Comparison of ENCODE assay signal across 16 cellular contexts in the genomic region with DNA sequence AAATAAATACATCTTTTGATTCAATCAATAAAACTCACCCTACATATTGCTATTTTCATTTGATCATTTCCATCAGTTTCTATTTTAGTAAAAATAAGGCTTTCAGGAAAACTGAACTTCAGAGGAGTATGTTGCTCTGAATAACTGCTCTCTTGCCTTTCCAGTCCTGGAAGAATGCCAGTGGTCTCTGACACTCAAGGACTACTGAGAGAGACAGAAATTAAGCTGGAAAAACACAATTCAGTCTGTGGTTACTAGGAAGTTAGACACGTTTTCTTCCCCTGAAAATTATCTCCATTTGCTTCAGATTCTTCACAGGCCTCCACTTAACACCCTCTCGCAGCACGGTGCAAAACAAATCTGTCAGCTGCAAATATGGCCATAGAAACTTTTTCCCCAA.
DNase-seq lines count a peak whose midpoint lies in the region; ATAC-seq, FAIRE-seq and TF ChIP-seq lines count a peak whose summit lies in the region.
"Had no signal": no experiment of that assay in that cellular context is flagged by ENCODE, and none has a peak within 500 bp of the region (broad histone marks: within the 10 kb centered on the region; RNA-seq: fewer than 3 reads in every experiment).

No MANE protein-coding gene starts in this region.

- no peak overlapping the region for H3K4me3 Mint-ChIP-seq in astrocyte (ENCODE audit: unreplicated experiment)
- no peak overlapping the region for H3K4me3 Mint-ChIP-seq in glutamatergic neuron (ENCODE audit: unreplicated experiment)

- DNase-seq in SK-N-SH (no peak), astrocyte (ENCODE audit: low read depth) (peak; percentile 48), iris pigment epithelial cell (ENCODE audit: low read depth) (peak; percentile 47), testis (peak; percentile 57), glutamatergic neuron (no peak), NCI-H146 treated with DMSO at 0.1 percent for 48 hours (lab: John Stamatoyannopoulos, UW; ENCODE audit: unreplicated experiment) (no peak)
- DNase-seq: ACHN, activated gamma-delta T cell treated with Interleukin-2 at 50 U/mL for 16 hours, Calu3, colonic mucosa, erythroblast, NCI-H2107, WERI-Rb-1 had no signal

- intact Hi-C loops in testis (cut with DNase I; ENCODE audit: low total_unique reads), result no loop called here

- H4K20me1 ChIP-seq in SK-N-SH (ENCODE audit: insufficient read depth) (no peaks in the 10 kb centered on the region), astrocyte (ENCODE audit: insufficient read depth, low read length) (peaks cover 15% of the 10 kb centered on the region)

- H3K79me2 ChIP-seq in SK-N-SH (ENCODE audit: insufficient read depth), result peaks cover 8% of the 10 kb centered on the region
- H3K79me2 ChIP-seq in astrocyte (ENCODE audit: insufficient read depth, low read length), result no peaks in the 10 kb centered on the region

- peaks cover 27% of the 10 kb centered on the region for H3K4me1 Mint-ChIP-seq in astrocyte (ENCODE audit: low read depth, unreplicated experiment)
- H3K4me1 Mint-ChIP-seq in glutamatergic neuron (ENCODE audit: low read depth, unreplicated experiment), result no peaks in the 10 kb centered on the region

- no peaks in the 10 kb centered on the region for H3K9me3 Mint-ChIP-seq in astrocyte (ENCODE audit: unreplicated experiment)
- no peaks in the 10 kb centered on the region for H3K9me3 Mint-ChIP-seq in glutamatergic neuron (ENCODE audit: unreplicated experiment)

- H3K4me2 ChIP-seq in SK-N-SH, result no peak overlapping the region
- H3K4me2 ChIP-seq in astrocyte (ENCODE audit: low read length), result no peak overlapping the region

- no peaks in the 10 kb centered on the region for H3K36me3 Mint-ChIP-seq in astrocyte (ENCODE audit: low read depth, unreplicated experiment)
- no peaks in the 10 kb centered on the region for H3K36me3 Mint-ChIP-seq in glutamatergic neuron (ENCODE audit: unreplicated experiment)

- no peaks in the 10 kb centered on the region for H3K9me3 ChIP-seq in SK-N-SH
- H3K9me3 ChIP-seq in astrocyte (ENCODE audit: insufficient read depth, low read depth, low read length), result no peaks in the 10 kb centered on the region
- H3K9me3 ChIP-seq in testis, result no peaks in the 10 kb centered on the region
- H3K9me3 ChIP-seq: colonic mucosa had no signal

- no peak overlapping the region for H3K9ac ChIP-seq in SK-N-SH
- H3K9ac ChIP-seq in astrocyte (ENCODE audit: low read length), result no peak overlapping the region

- H3K27me3 ChIP-seq in SK-N-SH (ENCODE audit: insufficient read depth) (no peaks in the 10 kb centered on the region), astrocyte (ENCODE audit: insufficient read depth, low read length) (no peaks in the 10 kb centered on the region), testis (no peaks in the 10 kb centered on the region)
- H3K27me3 ChIP-seq: colonic mucosa had no signal

- H3K4me3 ChIP-seq in SK-N-SH (ENCODE audit: low read depth in 2 of 2, low read length in 1 of 2), result no peak overlapping the region
- no peak overlapping the region for H3K4me3 ChIP-seq in astrocyte (ENCODE audit: insufficient read depth, low read depth, low read length)
- H3K4me3 ChIP-seq in testis, result no peak overlapping the region
- H3K4me3 ChIP-seq: colonic mucosa, lung had no signal

- no peak for TF ChIP-seq POLR2A in testis (IDR thresholded peaks at IDR 0.05)

- POLR2A ChIA-PET in SK-N-SH (lab: Yijun Ruan, JAX), result no interaction called here

- H2AFZ ChIP-seq in SK-N-SH (ENCODE audit: low read depth) (no peak overlapping the region), astrocyte (ENCODE audit: low read depth, low read length) (no peak overlapping the region)

- H3F3A ChIP-seq in SK-N-SH (replicated peaks; ENCODE audit: insufficient read depth), result no peaks in the 10 kb centered on the region

- H3K36me3 ChIP-seq in SK-N-SH (replicated peaks in 1 of 2; ENCODE audit: control insufficient read depth in 1 of 2, insufficient read depth in 2 of 2, low read length in 1 of 2) (no peaks in the 10 kb centered on the region), astrocyte (ENCODE audit: insufficient read depth, low read length) (no peaks in the 10 kb centered on the region), testis (ENCODE audit: low read depth, missing control alignments) (no peaks in the 10 kb centered on the region)
- H3K36me3 ChIP-seq: colonic mucosa, WERI-Rb-1 had no signal

- H3K4me1 ChIP-seq in SK-N-SH (ENCODE audit: control insufficient read depth in 1 of 2, insufficient read depth in 2 of 2, low read depth in 1 of 2, low read length in 1 of 2) (peaks cover 2 to 9% of the 10 kb centered on the region in 2 experiments; a peak in 2 of 4 replicates), astrocyte (ENCODE audit: insufficient read depth, low read length) (peaks cover 5% of the 10 kb centered on the region), testis (no peaks in the 10 kb centered on the region)
- H3K4me1 ChIP-seq: colonic mucosa had no signal

- no peak for TF ChIP-seq RAD21 in SK-N-SH (IDR thresholded peaks at IDR 0.05; ENCODE audit: low read length)

- TF ChIP-seq CTCF in SK-N-SH (IDR thresholded peaks at IDR 0.05), result no peak
- TF ChIP-seq CTCF in astrocyte (IDR thresholded peaks at IDR 0.05; ENCODE audit: insufficient read depth, low read depth, low read length), result no peak
- no peak for TF ChIP-seq CTCF in testis (IDR thresholded peaks at IDR 0.05)
- no peak for TF ChIP-seq CTCF in glutamatergic neuron (IDR thresholded peaks at IDR 0.05; ENCODE audit: partially characterized antibody, unreplicated experiment)

- peak; percentile 39 for FAIRE-seq in astrocyte (lab: Jason Lieb, UNC)

- ATAC-seq in SK-N-SH treated with all-trans-retinoic acid at 6 μM for 48 hours (peak; percentile 35; the same call in 1 of the 3 replicates), GM21576 (IDR thresholded peaks at IDR 0.05; ENCODE audit: unreplicated experiment) (no peak)

- peak overlapping the region; percentile 75 for H3K27ac Mint-ChIP-seq in astrocyte (ENCODE audit: unreplicated experiment)
- H3K27ac Mint-ChIP-seq in glutamatergic neuron (ENCODE audit: unreplicated experiment), result no peak overlapping the region

- 76% methylated on average over 3 of the region's 3 CpGs for WGBS in SK-N-SH (ENCODE audit: low lambda C conversion rate)
- WGBS in testis, 2 donors, result 26 to 29% methylated on average over 3 of the region's 3 CpGs

- no peaks in the 10 kb centered on the region for H3K9me2 ChIP-seq in SK-N-SH

- no peak for TF ChIP-seq EP300 in SK-N-SH (IDR thresholded peaks at IDR 0.05; ENCODE audit: borderline replicate concordance in 1 of 2, low read depth in 1 of 2, low read length in 1 of 2)

- no peaks in the 10 kb centered on the region for H3K27me3 Mint-ChIP-seq in astrocyte (ENCODE audit: low read depth, unreplicated experiment)
- H3K27me3 Mint-ChIP-seq in glutamatergic neuron (ENCODE audit: unreplicated experiment), result no peaks in the 10 kb centered on the region

- no peak overlapping the region for H3K27ac ChIP-seq in SK-N-SH (ENCODE audit: low read depth in 2 of 2, low read length in 1 of 2)
- H3K27ac ChIP-seq in astrocyte (ENCODE audit: low read depth, low read length), result no peak overlapping the region
- H3K27ac ChIP-seq in testis, result no peak overlapping the region
- H3K27ac ChIP-seq: colonic mucosa, WERI-Rb-1 had no signal

- CTCF ChIA-PET in SK-N-SH (lab: Yijun Ruan, JAX), result interaction anchor here (0.8 to 1.5 kb wide), 2 partner anchors 12 to 109 kb away, joined by 3 to 7 read pairs; no protein-coding TSS in a partner anchor

TF ChIP-seq in SK-N-SH treated with all-trans-retinoic acid at 6 μM for 48 hours, 23 proteins besides CTCF, POLR2A, EP300 and RAD21 (continues in another document):
- no peak for TF ChIP-seq ARNTL (CRISPR knock-in tag; IDR thresholded peaks at IDR 0.05; ENCODE audit: borderline replicate concordance, low read depth)
- no peak for TF ChIP-seq ZC3H10 (CRISPR knock-in tag; IDR thresholded peaks at IDR 0.05)
- TF ChIP-seq, protein P1, sequence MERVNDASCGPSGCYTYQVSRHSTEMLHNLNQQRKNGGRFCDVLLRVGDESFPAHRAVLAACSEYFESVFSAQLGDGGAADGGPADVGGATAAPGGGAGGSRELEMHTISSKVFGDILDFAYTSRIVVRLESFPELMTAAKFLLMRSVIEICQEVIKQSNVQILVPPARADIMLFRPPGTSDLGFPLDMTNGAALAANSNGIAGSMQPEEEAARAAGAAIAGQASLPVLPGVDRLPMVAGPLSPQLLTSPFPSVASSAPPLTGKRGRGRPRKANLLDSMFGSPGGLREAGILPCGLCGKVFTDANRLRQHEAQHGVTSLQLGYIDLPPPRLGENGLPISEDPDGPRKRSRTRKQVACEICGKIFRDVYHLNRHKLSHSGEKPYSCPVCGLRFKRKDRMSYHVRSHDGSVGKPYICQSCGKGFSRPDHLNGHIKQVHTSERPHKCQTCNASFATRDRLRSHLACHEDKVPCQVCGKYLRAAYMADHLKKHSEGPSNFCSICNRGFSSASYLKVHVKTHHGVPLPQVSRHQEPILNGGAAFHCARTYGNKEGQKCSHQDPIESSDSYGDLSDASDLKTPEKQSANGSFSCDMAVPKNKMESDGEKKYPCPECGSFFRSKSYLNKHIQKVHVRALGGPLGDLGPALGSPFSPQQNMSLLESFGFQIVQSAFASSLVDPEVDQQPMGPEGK (CRISPR knock-in tag; IDR thresholded peaks at IDR 0.05; ENCODE audit: borderline replicate concordance), result no peak

TF ChIP-seq in SK-N-SH, 30 proteins besides CTCF, POLR2A, EP300 and RAD21 (continues in another document):
- TF ChIP-seq, protein P2, sequence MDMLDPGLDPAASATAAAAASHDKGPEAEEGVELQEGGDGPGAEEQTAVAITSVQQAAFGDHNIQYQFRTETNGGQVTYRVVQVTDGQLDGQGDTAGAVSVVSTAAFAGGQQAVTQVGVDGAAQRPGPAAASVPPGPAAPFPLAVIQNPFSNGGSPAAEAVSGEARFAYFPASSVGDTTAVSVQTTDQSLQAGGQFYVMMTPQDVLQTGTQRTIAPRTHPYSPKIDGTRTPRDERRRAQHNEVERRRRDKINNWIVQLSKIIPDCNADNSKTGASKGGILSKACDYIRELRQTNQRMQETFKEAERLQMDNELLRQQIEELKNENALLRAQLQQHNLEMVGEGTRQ (IDR thresholded peaks at IDR 0.05; ENCODE audit: borderline replicate concordance, low read depth, low read length), result no peak
- TF ChIP-seq, protein P3, sequence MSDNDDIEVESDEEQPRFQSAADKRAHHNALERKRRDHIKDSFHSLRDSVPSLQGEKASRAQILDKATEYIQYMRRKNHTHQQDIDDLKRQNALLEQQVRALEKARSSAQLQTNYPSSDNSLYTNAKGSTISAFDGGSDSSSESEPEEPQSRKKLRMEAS (IDR thresholded peaks at IDR 0.05; ENCODE audit: low read depth), result no peak
- TF ChIP-seq, protein P4, sequence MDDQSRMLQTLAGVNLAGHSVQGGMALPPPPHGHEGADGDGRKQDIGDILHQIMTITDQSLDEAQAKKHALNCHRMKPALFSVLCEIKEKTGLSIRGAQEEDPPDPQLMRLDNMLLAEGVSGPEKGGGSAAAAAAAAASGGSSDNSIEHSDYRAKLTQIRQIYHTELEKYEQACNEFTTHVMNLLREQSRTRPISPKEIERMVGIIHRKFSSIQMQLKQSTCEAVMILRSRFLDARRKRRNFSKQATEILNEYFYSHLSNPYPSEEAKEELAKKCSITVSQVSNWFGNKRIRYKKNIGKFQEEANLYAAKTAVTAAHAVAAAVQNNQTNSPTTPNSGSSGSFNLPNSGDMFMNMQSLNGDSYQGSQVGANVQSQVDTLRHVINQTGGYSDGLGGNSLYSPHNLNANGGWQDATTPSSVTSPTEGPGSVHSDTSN (IDR thresholded peaks at IDR 0.05), result no peak

Comparison
In these comparisons a context has a peak if more than half of its experiments do, and no peak if none do; other contexts are left out.
1. DNase-seq: peak in astrocyte (single experiment), iris pigment epithelial cell (single experiment) and testis (single experiment); none in SK-N-SH (single experiment), glutamatergic neuron (single experiment) and NCI-H146 treated with DMSO at 0.1 percent for 48 hours (single experiment).